ENCODE assay signal across 11 cellular contexts in the genomic region with DNA sequence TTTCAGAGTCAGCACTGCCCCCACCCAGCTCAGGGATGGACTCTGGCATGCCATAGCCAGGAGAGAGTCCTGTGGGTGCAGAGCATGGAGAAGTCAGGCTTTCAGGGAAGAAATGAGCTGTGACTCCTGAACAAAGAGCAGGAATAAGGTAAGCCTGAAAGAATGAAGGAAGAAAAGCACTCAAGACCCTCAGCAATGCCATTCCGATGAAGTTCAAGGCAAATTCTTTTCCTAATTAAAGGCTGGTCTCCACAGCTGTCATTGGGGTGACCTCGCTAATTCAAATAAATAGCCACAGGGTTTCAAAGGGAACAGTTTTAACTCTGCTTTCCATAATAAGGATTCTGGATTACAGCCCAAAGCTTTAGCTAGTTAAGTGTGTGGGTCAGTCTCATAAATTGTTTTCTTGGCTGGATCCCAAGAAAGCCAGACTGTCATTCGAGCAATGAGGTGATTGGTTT. TPM values are rescaled to one million over a fixed set of nuclear protein-coding genes. Genes with fewer than 3 reads are reported as not detected.
DNase-seq lines count a peak whose midpoint lies in the region; ATAC-seq and TF ChIP-seq lines count a peak whose summit lies in the region.
"Had no signal": no experiment of that assay in that cellular context is flagged by ENCODE, and none has a peak within 500 bp of the region (broad histone marks: within the 10 kb centered on the region; RNA-seq: fewer than 3 reads in every experiment).

No MANE protein-coding gene starts in this region.

- H3K27ac ChIP-seq in thoracic aorta, result peak overlapping the region; percentile 2 to 68
- H3K27ac ChIP-seq: Peyer's patch had no signal

- no peak for TF ChIP-seq CTCF in fibroblast of pulmonary artery (IDR thresholded peaks at IDR 0.05; ENCODE audit: low read length, missing control alignments)
- no peak for TF ChIP-seq CTCF in thoracic aorta (IDR thresholded peaks at IDR 0.05)

- H3K4me3 ChIP-seq in fibroblast of pulmonary artery (replicated peaks; ENCODE audit: low read depth, low read length) (no peak overlapping the region), thoracic aorta (no peak overlapping the region)
- H3K4me3 ChIP-seq: Peyer's patch had no signal

- DNase-seq in HCEC 1CT (peak; percentile 38), RPMI7951 (ENCODE audit: low read depth) (peak; percentile 67), fibroblast of pulmonary artery (ENCODE audit: low read depth) (peak; percentile 35), thoracic aorta (ENCODE audit: low spot score) (no peak)
- no peak for DNase-seq in activated effector memory CD4-positive, alpha-beta T cell treated with Interleukin-2 at 50 U/mL for 16 hours
- DNase-seq: activated CD8-positive, alpha-beta memory T cell treated with anti-CD3 and anti-CD28 coated beads for 24 hours; MV-4-11; occipital lobe had no signal

- H3K9me3 ChIP-seq in thoracic aorta, result no peaks in the 10 kb centered on the region
- H3K9me3 ChIP-seq: Peyer's patch had no signal

- H3K36me3 ChIP-seq in thoracic aorta, result no peaks in the 10 kb centered on the region
- H3K36me3 ChIP-seq: Peyer's patch had no signal

- peaks cover 33 to 69% of the 10 kb centered on the region in 2 donors for H3K4me1 ChIP-seq in thoracic aorta (ENCODE audit: control insufficient read depth in 1 of 2, low read depth in 2 of 2)

- H3K27me3 ChIP-seq in thoracic aorta (replicated peaks; ENCODE audit: insufficient read depth), result no peaks in the 10 kb centered on the region
- H3K27me3 ChIP-seq: Peyer's patch had no signal

- ATAC-seq in thoracic aorta (ENCODE audit: insufficient number of reproducible peaks, low FRiP score, low read depth) (no peak), HG02852 (IDR thresholded peaks at IDR 0.05; ENCODE audit: unreplicated experiment) (no peak), GM21576 (IDR thresholded peaks at IDR 0.05; ENCODE audit: unreplicated experiment) (no peak)

RNA-seq across cellular contexts. Expression of a gene that starts 31.7 kb away (rescaled TPM):
- total RNA-seq in RPMI7951 (2014; rRNA removed; shearing (Covaris generic)), result 16.2 and 18.5 TPM in 2 replicates
- total RNA-seq in thoracic aorta, result 100 to 1,000 TPM in 1 of 2 donors, 10 to 100 TPM in 1; 63.4 to 185 TPM

RNA-seq across cellular contexts. Expression of a gene that starts 32.2 kb away (rescaled TPM):
- 0.59 and 2.2 TPM in 2 replicates for total RNA-seq in RPMI7951 (2014; rRNA removed; shearing (Covaris generic))
- 1 to 10 TPM in 1 of 2 donors, under 1 TPM in 1; 0.27 to 2.3 TPM for total RNA-seq in thoracic aorta

Comparison
In these comparisons a context has a peak if more than half of its experiments do, and no peak if none do; other contexts are left out.
1. DNase-seq: peak in HCEC 1CT (single experiment), RPMI7951 (single experiment) and fibroblast of pulmonary artery (single experiment); none in thoracic aorta (single experiment) and activated effector memory CD4-positive, alpha-beta T cell treated with Interleukin-2 at 50 U/mL for 16 hours (single experiment).